ENCODE assay signal across 29 cellular contexts in the genomic region with DNA sequence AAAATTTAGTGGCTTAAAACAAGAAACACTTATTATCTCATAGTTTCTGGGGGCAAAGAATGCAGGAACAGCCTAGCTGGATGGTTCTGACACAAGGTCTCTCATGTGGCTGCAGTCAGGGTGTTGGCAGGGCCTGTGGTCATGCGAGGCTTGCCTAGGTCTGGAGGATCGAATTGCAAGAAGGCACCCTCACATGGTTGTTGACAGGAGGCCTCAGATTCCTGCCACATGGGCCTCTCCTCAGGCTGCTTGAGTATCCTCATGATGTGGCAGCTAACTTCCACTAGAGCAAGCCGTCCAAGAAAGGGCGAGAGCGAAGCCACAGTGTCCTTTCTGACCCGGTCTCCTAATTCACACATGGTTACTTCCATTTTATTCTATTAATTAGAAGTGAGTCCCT.
"Had no signal": no experiment of that assay in that cellular context is flagged by ENCODE, and none has a peak within 500 bp of the region (broad histone marks: within the 10 kb centered on the region; RNA-seq: fewer than 3 reads in every experiment).

No MANE protein-coding gene starts in this region.

- H3K4me1 ChIP-seq: ascending aorta, parathyroid adenoma, tibial artery had no signal

- H3K27me3 ChIP-seq: ascending aorta, brain microvascular endothelial cell, dorsolateral prefrontal cortex, heart left ventricle, right atrium auricular region, suprapubic skin, tibial artery had no signal

- H3K9ac ChIP-seq: parathyroid adenoma had no signal

- H3K27ac Mint-ChIP-seq: activated naive CD4-positive, alpha-beta T cell treated with anti-CD3 and anti-CD28 coated beads for 36 hours; activated naive CD8-positive, alpha-beta T cell treated with anti-CD3 and anti-CD28 coated beads, Interleukin-2, amount 10 ng/mL, durations not matched to agents 7 days and 5 days; effector memory CD8-positive, alpha-beta T cell; nephron progenitor cell; T-cell had no signal

- H3K79me2 ChIP-seq: parathyroid adenoma had no signal

- H3K27me3 Mint-ChIP-seq: effector memory CD8-positive, alpha-beta T cell had no signal

- H3K4me3 Mint-ChIP-seq: activated naive CD4-positive, alpha-beta T cell treated with anti-CD3 and anti-CD28 coated beads for 36 hours; activated naive CD8-positive, alpha-beta T cell treated with anti-CD3 and anti-CD28 coated beads, Interleukin-2, amount 10 ng/mL, durations not matched to agents 7 days and 5 days; effector memory CD8-positive, alpha-beta T cell; naive B cell; nephron progenitor cell; T-cell had no signal

- H3K9me3 ChIP-seq: ascending aorta, heart left ventricle, left ventricle myocardium inferior, right atrium auricular region, suprapubic skin, tibial artery had no signal

- H3K36me3 ChIP-seq: ascending aorta, brain microvascular endothelial cell, heart left ventricle, left ventricle myocardium inferior, right atrium auricular region, suprapubic skin, tibial artery had no signal

- H3K9me3 Mint-ChIP-seq: activated naive CD4-positive, alpha-beta T cell treated with anti-CD3 and anti-CD28 coated beads for 36 hours; activated naive CD8-positive, alpha-beta T cell treated with anti-CD3 and anti-CD28 coated beads, Interleukin-2, amount 10 ng/mL, durations not matched to agents 7 days and 5 days; effector memory CD8-positive, alpha-beta T cell; naive B cell; T-cell had no signal

- FAIRE-seq: endothelial cell of umbilical vein had no signal

- H3K27ac ChIP-seq: ascending aorta, brain microvascular endothelial cell, coronary artery, dorsolateral prefrontal cortex, heart left ventricle, left ventricle myocardium inferior, parathyroid adenoma, right atrium auricular region, suprapubic skin, tibial artery, VCaP had no signal

- DNase-seq: activated CD4-positive, alpha-beta T cell treated with anti-CD3 and anti-CD28 coated beads for 48 hours; activated CD4-positive, alpha-beta T cell treated with anti-CD3 and anti-CD28 coated beads, Interleukin-2, amount 50 U/mL, for 48 hours; activated CD8-positive, alpha-beta memory T cell treated with anti-CD3 and anti-CD28 coated beads for 24 hours; activated effector memory CD4-positive, alpha-beta T cell treated with Interleukin-2 at 50 U/mL for 16 hours; activated naive CD4-positive, alpha-beta T cell treated with anti-CD3 and anti-CD28 coated beads for 36 hours; activated naive CD8-positive, alpha-beta T cell treated with anti-CD3 and anti-CD28 coated beads, Interleukin-2, amount 10 ng/mL, durations not matched to agents 7 days and 5 days; brain microvascular endothelial cell; dorsolateral prefrontal cortex; effector memory CD8-positive, alpha-beta T cell; heart left ventricle; islet precursor cell; left ventricle myocardium inferior; naive B cell; nephron progenitor cell; nucleus accumbens; stimulated activated CD4-positive, alpha-beta T cell treated with anti-CD3 and anti-CD28 coated beads, Interleukin-15, amount 100 ng/mL, for 24 hours; stimulated activated CD4-positive, alpha-beta T cell treated with anti-CD3 and anti-CD28 coated beads, Interleukin-2, amount 100 ng/mL, for 24 hours; stimulated activated naive CD4-positive, alpha-beta T cell; T-cell; tibial artery had no signal

- H3K36me3 Mint-ChIP-seq: activated naive CD8-positive, alpha-beta T cell treated with anti-CD3 and anti-CD28 coated beads, Interleukin-2, amount 10 ng/mL, durations not matched to agents 7 days and 5 days; naive B cell; T-cell had no signal

- H3K4me3 ChIP-seq: ascending aorta, coronary artery, dorsolateral prefrontal cortex, heart left ventricle, left ventricle myocardium inferior, lung, right atrium auricular region, smooth muscle cell, suprapubic skin, tibial artery had no signal

- H2AFZ ChIP-seq: parathyroid adenoma had no signal

- H3K4me2 ChIP-seq: smooth muscle cell had no signal
